In the genomic region with DNA sequence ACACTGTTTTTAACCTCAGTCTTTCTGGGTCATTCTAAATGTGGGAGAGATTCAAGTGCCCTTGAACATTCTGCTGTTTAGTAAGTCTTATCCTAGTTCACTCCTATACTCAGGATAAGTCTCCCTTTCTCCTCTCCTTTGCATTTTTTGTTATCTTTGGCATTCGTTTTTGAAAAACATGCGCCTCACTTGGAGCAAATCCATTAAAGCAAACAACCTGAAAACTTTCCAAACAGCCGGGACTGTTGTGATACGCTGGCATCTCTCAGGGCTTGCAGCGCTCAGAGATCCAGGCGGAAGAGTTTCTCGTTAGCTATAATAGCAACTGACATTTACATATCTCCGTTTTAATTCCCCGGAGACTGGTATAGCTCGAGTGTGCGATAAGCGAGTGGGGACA, we compare ENCODE assay signal across 9 cellular contexts.
DNase-seq lines count a peak whose midpoint lies in the region; ATAC-seq, FAIRE-seq and TF ChIP-seq lines count a peak whose summit lies in the region.
"Had no signal": no experiment of that assay in that cellular context is flagged by ENCODE, and none has a peak within 500 bp of the region (broad histone marks: within the 10 kb centered on the region; RNA-seq: fewer than 3 reads in every experiment).

No MANE protein-coding gene starts in this region.

- H3K9me3 Mint-ChIP-seq in effector memory CD8-positive, alpha-beta T cell, result no peaks in the 10 kb centered on the region

- FAIRE-seq in kidney (lab: Jason Lieb, UNC), result no peak

- intact Hi-C loops in kidney (cut with DNase I), result no loop called here

- no peaks in the 10 kb centered on the region for H3K4me1 Mint-ChIP-seq in effector memory CD8-positive, alpha-beta T cell (ENCODE audit: low read depth in 2 of 2)

- no peak overlapping the region for H3K9ac ChIP-seq in kidney (ENCODE audit: low read length in 2 of 2)

- no peaks in the 10 kb centered on the region for H3K36me3 Mint-ChIP-seq in effector memory CD8-positive, alpha-beta T cell (ENCODE audit: insufficient read depth)

- H3K27ac ChIP-seq in brain microvascular endothelial cell, result no peak overlapping the region
- H3K27ac ChIP-seq in kidney (ENCODE audit: low read depth in 2 of 2, low read length in 2 of 2), result no peak overlapping the region

- no peaks in the 10 kb centered on the region for H3K9me3 ChIP-seq in kidney (ENCODE audit: control insufficient read depth in 1 of 2, low read length in 2 of 2)

- no peak overlapping the region for H3K4me3 Mint-ChIP-seq in effector memory CD8-positive, alpha-beta T cell

- H3K4me1 ChIP-seq in kidney (ENCODE audit: control insufficient read depth in 1 of 2, insufficient read depth in 1 of 2, low read depth in 1 of 2, low read length in 2 of 2), result no peaks in the 10 kb centered on the region

- in situ Hi-C loops in brain microvascular endothelial cell (cut with HindIII; ENCODE audit: low pct_ligation_motif_present, low sequenced_read_pairs), result no loop called here

- TF ChIP-seq CTCF in brain microvascular endothelial cell (IDR thresholded peaks at IDR 0.05; ENCODE audit: low read depth, low read length, missing control alignments), result no peak
- no peak for TF ChIP-seq CTCF in kidney (IDR thresholded peaks at IDR 0.05; ENCODE audit: borderline replicate concordance, extremely low read depth, insufficient read depth)

- no peak for ATAC-seq in effector memory CD8-positive, alpha-beta T cell (replicated peaks)
- ATAC-seq in GM18520 (IDR thresholded peaks at IDR 0.05; ENCODE audit: unreplicated experiment) (no peak), HG02852 (IDR thresholded peaks at IDR 0.05; ENCODE audit: unreplicated experiment) (no peak)

- peak overlapping the region; percentile 2 for H3K4me3 ChIP-seq in brain microvascular endothelial cell (ENCODE audit: low read depth, low read length)
- peak overlapping the region; percentile 37 to 50 for H3K4me3 ChIP-seq in kidney (ENCODE audit: low read length in 2 of 2)

- H3K27me3 ChIP-seq in brain microvascular endothelial cell (replicated peaks), result no peaks in the 10 kb centered on the region

- DNase-seq in M059J (ENCODE audit: low read depth) (peak; percentile 28), brain microvascular endothelial cell (peak; percentile 34), kidney (no peak), smooth muscle cell of the brain vasculature (ENCODE audit: low read depth, low spot score) (peak; percentile 58), NK-92 (lab: John Stamatoyannopoulos, UW; ENCODE audit: unreplicated experiment) (no peak)
- DNase-seq in effector memory CD8-positive, alpha-beta T cell, result no peak
- DNase-seq: foreskin melanocyte had no signal

- H3K36me3 ChIP-seq in brain microvascular endothelial cell (replicated peaks), result no peaks in the 10 kb centered on the region
- no peaks in the 10 kb centered on the region for H3K36me3 ChIP-seq in kidney (ENCODE audit: control insufficient read depth in 1 of 2, insufficient read depth in 2 of 2, low read length in 2 of 2)

- H3K27ac Mint-ChIP-seq in effector memory CD8-positive, alpha-beta T cell, result no peak overlapping the region

- H3K27me3 Mint-ChIP-seq in effector memory CD8-positive, alpha-beta T cell, result peaks cover 26 to 40% of the 10 kb centered on the region in 2 donors

Comparison
In these comparisons a context has a peak if more than half of its experiments do, and no peak if none do; other contexts are left out.
1. DNase-seq: peak in M059J (single experiment), brain microvascular endothelial cell (single experiment) and smooth muscle cell of the brain vasculature (single experiment); none in kidney (single experiment), NK-92 (single experiment) and effector memory CD8-positive, alpha-beta T cell (0 of 3).